In the genomic region with DNA sequence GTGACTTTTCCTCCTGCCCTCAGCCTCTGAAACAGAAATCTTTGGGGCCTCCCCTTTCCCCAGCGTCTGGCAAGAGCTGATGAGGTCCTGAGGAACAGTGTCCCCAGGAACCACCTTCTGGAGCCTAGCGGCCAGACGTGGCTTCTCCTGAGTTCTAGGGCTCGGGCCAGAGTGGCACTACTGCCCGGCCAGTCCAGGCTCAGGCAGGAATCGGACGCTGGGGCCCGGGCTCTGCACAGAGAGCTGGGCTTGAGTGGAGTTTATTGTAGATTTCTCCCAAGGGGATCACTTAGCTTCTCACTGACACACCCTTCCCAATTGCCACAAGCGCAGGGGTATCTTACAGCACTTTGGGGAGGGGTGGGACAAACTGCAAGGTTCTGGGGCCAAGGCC, we compare ENCODE assay signal across 27 cellular contexts.
"Had no signal": no experiment of that assay in that cellular context is flagged by ENCODE, and none has a peak within 500 bp of the region (broad histone marks: within the 10 kb centered on the region; RNA-seq: fewer than 3 reads in every experiment).

No MANE protein-coding gene starts in this region.

- H3K27me3 Mint-ChIP-seq: activated B cell treated with CpG ODN at 0.5 μM for 24 hours; naive thymus-derived CD4-positive, alpha-beta T cell had no signal

- H3K36me3 ChIP-seq: brain microvascular endothelial cell had no signal

- H3K36me3 Mint-ChIP-seq: mesothelial cell of epicardium had no signal

- H3K27ac Mint-ChIP-seq: activated B cell treated with CpG ODN at 0.5 μM for 24 hours; dendritic cell treated with granulocyte-macrophage colony-stimulating factor and Interleukin-4, amounts not matched to agents 40 ng/mL and 50 ng/mL, for 4 days; mesothelial cell of epicardium had no signal

- H2AFZ ChIP-seq: parathyroid adenoma had no signal

- H3K4me3 ChIP-seq: esophagus squamous epithelium, thoracic aorta had no signal

- H3K79me2 ChIP-seq: parathyroid adenoma had no signal

- FAIRE-seq: astrocyte, endometrium, urothelium cell line had no signal

- H3K4me1 ChIP-seq: parathyroid adenoma had no signal

- DNase-seq: activated B cell treated with CpG ODN at 0.5 μM for 24 hours; activated CD8-positive, alpha-beta memory T cell treated with anti-CD3 and anti-CD28 coated beads for 24 hours; activated effector memory CD4-positive, alpha-beta T cell treated with Interleukin-2 at 50 U/mL for 16 hours; activated naive CD4-positive, alpha-beta T cell treated with Interleukin-2 at 50 U/mL for 16 hours; amniotic stem cell; brain microvascular endothelial cell; central memory CD4-positive, alpha-beta T cell; effector CD4-positive, alpha-beta T cell; esophagus squamous epithelium; foreskin melanocyte; islet precursor cell; left colon; naive thymus-derived CD4-positive, alpha-beta T cell; right cardiac atrium; stimulated activated CD4-positive, alpha-beta T cell treated with anti-CD3 and anti-CD28 coated beads, Interleukin-4, amount 100 ng/mL, for 1 hour; stimulated activated naive CD8-positive, alpha-beta T cell treated with anti-CD3 and anti-CD28 coated beads, Interleukin-15, Interleukin-2, amounts not matched to agents 100 U/mL and 50 U/mL, for 24 hours; T-helper 2 cell; trophoblast cell had no signal

- ATAC-seq: left colon; naive thymus-derived CD4-positive, alpha-beta T cell; right cardiac atrium; SK-N-SH treated with all-trans-retinoic acid at 6 μM for 48 hours; stimulated activated naive CD8-positive, alpha-beta T cell treated with anti-CD3 and anti-CD28 coated beads, Interleukin-15, Interleukin-2, amounts not matched to agents 100 U/mL and 50 U/mL, for 24 hours had no signal

- H3K27me3 ChIP-seq: brain microvascular endothelial cell, esophagus squamous epithelium had no signal

- H3K9ac ChIP-seq: parathyroid adenoma had no signal

- H3K4me3 Mint-ChIP-seq: activated B cell treated with CpG ODN at 0.5 μM for 24 hours; dendritic cell treated with granulocyte-macrophage colony-stimulating factor and Interleukin-4, amounts not matched to agents 40 ng/mL and 50 ng/mL, for 4 days; mesothelial cell of epicardium; naive thymus-derived CD4-positive, alpha-beta T cell had no signal

- H3K27ac ChIP-seq: brain microvascular endothelial cell, epithelial cell of prostate, esophagus squamous epithelium, parathyroid adenoma, thoracic aorta had no signal

- H3K9me3 ChIP-seq: esophagus squamous epithelium, thoracic aorta had no signal

- H3K9me3 Mint-ChIP-seq: activated B cell treated with CpG ODN at 0.5 μM for 24 hours; dendritic cell treated with granulocyte-macrophage colony-stimulating factor and Interleukin-4, amounts not matched to agents 40 ng/mL and 50 ng/mL, for 4 days; mesothelial cell of epicardium; naive thymus-derived CD4-positive, alpha-beta T cell had no signal
